ENCODE assay signal across 15 cellular contexts in the genomic region with DNA sequence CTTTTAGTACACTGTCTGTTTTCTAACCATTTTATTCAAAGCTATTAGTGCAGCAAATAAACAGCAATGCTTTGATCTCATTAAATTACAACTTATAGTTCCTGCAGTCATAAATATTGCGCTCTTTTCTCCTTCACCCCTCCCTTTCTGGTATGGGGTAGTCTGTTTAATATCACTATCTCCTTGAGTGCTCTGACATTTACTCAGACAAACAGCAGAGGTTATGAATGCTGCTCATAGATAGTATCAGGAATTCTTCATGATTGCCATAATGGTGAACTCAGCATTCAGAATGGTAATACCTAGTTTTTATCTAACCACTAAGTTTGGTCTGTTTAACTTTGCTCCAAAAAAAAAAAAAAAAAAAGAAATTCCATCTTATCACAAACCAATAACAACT.
A peak's percentile ranks its signal among the peaks of the same experiment; 100 is the strongest.
DNase-seq lines count a peak whose midpoint lies in the region; ATAC-seq, FAIRE-seq and TF ChIP-seq lines count a peak whose summit lies in the region.
"Had no signal": no experiment of that assay in that cellular context is flagged by ENCODE, and none has a peak within 500 bp of the region (broad histone marks: within the 10 kb centered on the region; RNA-seq: fewer than 3 reads in every experiment).

No MANE protein-coding gene starts in this region.

- H3K27ac Mint-ChIP-seq in mesothelial cell of epicardium, result peak overlapping the region; percentile 82
- H3K27ac Mint-ChIP-seq: CD4-positive, CD25-positive, alpha-beta regulatory T cell; GM23338 had no signal

- H3K4me1 ChIP-seq in cardiac muscle cell (ENCODE audit: low read depth), result peaks cover 13% of the 10 kb centered on the region
- H3K4me1 ChIP-seq: BLaER1 treated with 17β-estradiol and CSF1 and Interleukin-3, amounts not matched to agents 10 nM and 100 nM had no signal

- H3K4me3 Mint-ChIP-seq in mesothelial cell of epicardium, result no peak overlapping the region
- H3K4me3 Mint-ChIP-seq: CD4-positive, CD25-positive, alpha-beta regulatory T cell; GM23338 had no signal

- no peak overlapping the region for H3K4me3 ChIP-seq in cardiac muscle cell
- H3K4me3 ChIP-seq: BLaER1 treated with 17β-estradiol and CSF1 and Interleukin-3, amounts not matched to agents 10 nM and 100 nM; GM23338 had no signal

- H3K36me3 Mint-ChIP-seq in mesothelial cell of epicardium, result peaks cover 7% of the 10 kb centered on the region
- H3K36me3 Mint-ChIP-seq: CD4-positive, CD25-positive, alpha-beta regulatory T cell had no signal

- H3K9me3 ChIP-seq in cardiac muscle cell (ENCODE audit: low read depth), result no peaks in the 10 kb centered on the region

- no peaks in the 10 kb centered on the region for H3K27me3 ChIP-seq in cardiac muscle cell
- H3K27me3 ChIP-seq: BLaER1 treated with 17β-estradiol and CSF1 and Interleukin-3, amounts not matched to agents 10 nM and 100 nM had no signal

- ATAC-seq in left cardiac atrium, result peak; percentile 42 to 89
- ATAC-seq in activated CD4-positive, CD25-positive, alpha-beta regulatory T cell treated with anti-CD3 and anti-CD28 coated beads, Interleukin-2, amount 50 U/mL, for 24 hours, result no peak
- ATAC-seq: GM23338 had no signal

- FAIRE-seq in endometrium (lab: Jason Lieb, UNC), result peak; percentile 89

- H3K27ac ChIP-seq in cardiac muscle cell, result no peak overlapping the region
- H3K27ac ChIP-seq: BLaER1 treated with 17β-estradiol and CSF1 and Interleukin-3, amounts not matched to agents 10 nM and 100 nM had no signal

- intact Hi-C loops in cardiac septum (cut with DNase I) (no loop called here), left cardiac atrium (cut with DNase I) (no loop called here)

- H3K36me3 ChIP-seq in cardiac muscle cell, result no peaks in the 10 kb centered on the region
- H3K36me3 ChIP-seq: BLaER1 treated with 17β-estradiol and CSF1 and Interleukin-3, amounts not matched to agents 10 nM and 100 nM had no signal

- H3K9me3 Mint-ChIP-seq in mesothelial cell of epicardium, result peaks cover 11% of the 10 kb centered on the region

- peak; percentile 43 to 54 for DNase-seq in cardiac muscle cell (ENCODE audit: low read depth in 1 of 2, low spot score in 1 of 2)
- DNase-seq in cardiac septum (ENCODE audit: low spot score), result no peak
- DNase-seq in left cardiac atrium, result no peak
- DNase-seq in mesothelial cell of epicardium (ENCODE audit: low spot score in 2 of 2, unreplicated experiment in 2 of 2), result no peak
- no peak for DNase-seq in SHP77 treated with DMSO at 0.1 percent for 48 hours (lab: John Stamatoyannopoulos, UW)
- DNase-seq in medulla oblongata (ENCODE audit: extremely low spot score), result no peak
- DNase-seq: ACHN; Calu3; CD4-positive, CD25-positive, alpha-beta regulatory T cell; DMS 273 treated with DMSO at 0.1 percent for 48 hours; H7 had no signal

- H3K4me1 Mint-ChIP-seq in mesothelial cell of epicardium, result peaks cover 22% of the 10 kb centered on the region
- H3K4me1 Mint-ChIP-seq: CD4-positive, CD25-positive, alpha-beta regulatory T cell; GM23338 had no signal

- H3K27me3 Mint-ChIP-seq in mesothelial cell of epicardium (ENCODE audit: low read depth), result no peaks in the 10 kb centered on the region

- TF ChIP-seq CTCF in cardiac muscle cell (IDR thresholded peaks at IDR 0.05; ENCODE audit: low read depth, low read length) (no peak), mesothelial cell of epicardium (IDR thresholded peaks at IDR 0.05; ENCODE audit: unreplicated experiment) (no peak)

Comparison
In these comparisons a context has a peak if more than half of its experiments do, and no peak if none do; other contexts are left out.
1. DNase-seq: peak in cardiac muscle cell (2 of 2); none in cardiac septum (single experiment), left cardiac atrium (single experiment), mesothelial cell of epicardium (0 of 2), SHP77 treated with DMSO at 0.1 percent for 48 hours (single experiment) and medulla oblongata (single experiment).
2. ATAC-seq: peak in left cardiac atrium (2 of 2); none in activated CD4-positive, CD25-positive, alpha-beta regulatory T cell treated with anti-CD3 and anti-CD28 coated beads, Interleukin-2, amount 50 U/mL, for 24 hours (0 of 2).